Comparison of ENCODE assay signal across 8 cellular contexts in the genomic region with DNA sequence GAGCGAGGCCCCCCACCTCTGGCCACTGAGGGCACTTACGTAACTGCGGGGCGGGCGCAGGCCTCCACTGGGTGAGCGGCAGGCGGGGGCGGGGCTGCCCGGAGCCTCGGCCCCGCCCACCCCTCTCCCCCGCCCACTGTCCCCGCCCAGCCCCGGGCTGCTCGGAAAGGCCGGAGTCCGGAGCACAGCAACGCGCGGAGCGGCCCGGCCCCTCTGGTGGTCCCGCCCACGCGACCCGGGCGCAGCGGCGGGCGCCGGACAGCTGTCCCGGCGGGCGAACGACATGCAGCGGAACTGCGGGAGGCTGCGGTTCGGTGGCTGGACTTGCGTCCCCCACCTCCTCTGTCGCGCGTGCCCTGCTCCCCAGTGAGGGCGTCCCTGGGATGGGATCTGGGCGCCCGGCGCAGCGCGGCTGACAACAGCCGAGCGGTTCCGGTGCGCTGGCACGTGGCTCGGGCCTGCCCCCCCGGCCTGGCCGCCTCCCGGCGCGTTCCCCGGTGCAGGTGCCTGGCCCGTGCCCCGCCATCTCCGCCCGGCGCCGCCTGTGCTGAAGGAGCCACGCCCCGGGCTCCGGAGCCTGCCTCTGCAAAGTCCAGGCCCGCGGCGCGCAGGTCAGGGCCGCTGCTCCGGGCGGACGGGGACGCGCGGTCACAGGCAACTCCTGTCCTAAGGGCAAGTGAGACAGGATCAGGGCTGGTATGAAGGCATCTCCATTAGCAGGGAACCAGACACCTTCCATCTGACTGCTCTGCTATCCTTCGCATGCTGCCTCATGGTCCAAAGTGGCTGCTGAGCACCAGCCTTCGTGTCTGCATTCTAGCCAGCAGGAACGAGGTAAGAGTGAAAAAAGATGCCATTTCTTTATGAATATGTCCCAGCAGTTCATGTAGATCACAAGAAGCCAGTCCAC. TPM values are rescaled to one million over a fixed set of nuclear protein-coding genes. Genes with fewer than 3 reads are reported as not detected.
DNase-seq lines count a peak whose midpoint lies in the region; ATAC-seq, FAIRE-seq and TF ChIP-seq lines count a peak whose summit lies in the region.
"Had no signal": no experiment of that assay in that cellular context is flagged by ENCODE, and none has a peak within 500 bp of the region (broad histone marks: within the 10 kb centered on the region; RNA-seq: fewer than 3 reads in every experiment).

No MANE protein-coding gene starts in this region.

- peaks cover 5 to 13% of the 10 kb centered on the region in 2 experiments; a peak in 2 of 4 replicates for H3K4me1 ChIP-seq in HCT116 (ENCODE audit: control insufficient read depth in 1 of 2, insufficient read depth in 2 of 2, low read length in 2 of 2)
- H3K4me1 ChIP-seq in pancreas = peaks cover 0 to 4% (median 0%) of the 10 kb centered on the region in 3 donors

- TF ChIP-seq RAD21 in HCT116 (IDR thresholded peaks at IDR 0.05; ENCODE audit: low read depth) = no peak

- RAD21 ChIA-PET in HCT116 (lab: Charles Lee; ENCODE audit: low non-redundant PET in 1 of 2, low total read pairs in 2 of 2, uncharacterized antibody in 2 of 2, unreplicated experiment in 2 of 2) = no interaction called here

- POLR2A ChIA-PET in HCT116 (lab: Charles Lee) = no interaction called here

- H2AFZ ChIP-seq in HCT116 (ENCODE audit: low read depth, low read length, poor library complexity, severe bottlenecking) = no peak overlapping the region

- DNase-seq in HCT116 (ENCODE audit: low read depth, low spot score) (peak; percentile 29), T-helper 17 cell (peak in 2 of 3 donors; percentile 16 to 29), head of caudate nucleus (peak in 41 of 42 donors; percentile 39 to 86 (median 71)), pancreas (peak; percentile 58 to 86 (median 74))
- DNase-seq in NK-92 treated with Interleukin-12 subunit alpha and Interleukin-12 subunit beta, amount 100 ng/mL, for 24 hours (lab: John Stamatoyannopoulos, UW) = no peak

- CTCF ChIA-PET in HCT116 (lab: Charles Lee) = no interaction called here

- H3K9me2 ChIP-seq in HCT116 (ENCODE audit: insufficient read depth) = no peaks in the 10 kb centered on the region

- no peaks in the 10 kb centered on the region for H4K20me1 ChIP-seq in HCT116 (ENCODE audit: insufficient read depth)

- peaks cover 38% of the 10 kb centered on the region for H3K27me3 ChIP-seq in HCT116 (ENCODE audit: insufficient read depth, low read length)
- H3K27me3 ChIP-seq in pancreas = peaks cover 0 to 11% (median 0%) of the 10 kb centered on the region in 4 donors

- H3K36me3 Mint-ChIP-seq in T-helper 17 cell (ENCODE audit: low read depth) = no peaks in the 10 kb centered on the region

- no peaks in the 10 kb centered on the region for H3K4me1 Mint-ChIP-seq in T-helper 17 cell

- peak; percentile 81 for ATAC-seq in HCT116
- ATAC-seq in T-helper 17 cell = peak; percentile 83
- ATAC-seq in pancreas = peak; percentile 94 to 97 (median 96)
- ATAC-seq in HG02852 (IDR thresholded peaks at IDR 0.05; ENCODE audit: unreplicated experiment) = no peak
- ATAC-seq in GM19324 (IDR thresholded peaks at IDR 0.05; ENCODE audit: low FRiP score, unreplicated experiment) = no peak

- BruUV-seq in HCT116 (replicated peaks; lab: Mats Ljungman, UMichigan) = no TSS peak

- FAIRE-seq in pancreas (lab: Jason Lieb, UNC) = no peak

- no peak overlapping the region for H3K4me3 Mint-ChIP-seq in T-helper 17 cell
- H3K4me3 Mint-ChIP-seq: dendritic cell treated with granulocyte-macrophage colony-stimulating factor and Interleukin-4, amounts not matched to agents 40 ng/mL and 50 ng/mL, for 4 days had no signal

- H3K9ac ChIP-seq in HCT116 (ENCODE audit: low read length) = peak overlapping the region; percentile 39

- intact Hi-C loops in HCT116 (cut with micrococcal nuclease) (no loop called here), head of caudate nucleus (cut with DNase I) (no loop called here), pancreas (cut with DNase I) (no loop called here)

- no peaks in the 10 kb centered on the region for H3K79me2 ChIP-seq in HCT116 (ENCODE audit: insufficient read depth, low read length)

- no peaks in the 10 kb centered on the region for H3K36me3 ChIP-seq in HCT116 (ENCODE audit: control insufficient read depth in 1 of 2, insufficient read depth in 2 of 2, low read length in 2 of 2)
- H3K36me3 ChIP-seq in pancreas = no peaks in the 10 kb centered on the region

- TF ChIP-seq POLR2A in HCT116 (IDR thresholded peaks at IDR 0.05; ENCODE audit: borderline replicate concordance, extremely low read depth, insufficient read depth, insufficient read length) = no peak

- H3K27me3 Mint-ChIP-seq in T-helper 17 cell = peaks cover 57% of the 10 kb centered on the region

- no peak for TF ChIP-seq CTCF in HCT116 (IDR thresholded peaks at IDR 0.05 in 2 of 3, conservative IDR thresholded peaks at IDR 0.05 in 1 of 3; ENCODE audit: borderline replicate concordance in 1 of 3, insufficient read depth in 1 of 3, low read depth in 2 of 3, low read length in 2 of 3)
- no peak for TF ChIP-seq CTCF in pancreas (IDR thresholded peaks at IDR 0.05)

- H3K9me3 ChIP-seq in HCT116 (ENCODE audit: control insufficient read depth in 1 of 2, insufficient read depth in 1 of 2, low read depth in 1 of 2, low read length in 2 of 2) (no peaks in the 10 kb centered on the region), T-helper 17 cell (ENCODE audit: control insufficient read depth, low read length, poor library complexity, severe bottlenecking) (peaks cover 2% of the 10 kb centered on the region), pancreas (no peaks in the 10 kb centered on the region)

- no peak overlapping the region for H3K27ac Mint-ChIP-seq in T-helper 17 cell
- H3K27ac Mint-ChIP-seq: dendritic cell treated with granulocyte-macrophage colony-stimulating factor and Interleukin-4, amounts not matched to agents 40 ng/mL and 50 ng/mL, for 4 days had no signal

- H3K27ac ChIP-seq in HCT116 (ENCODE audit: low read depth, low read length) (peak overlapping the region; percentile 21; the same call in 1 of the 2 replicates), pancreas (no peak overlapping the region)

- peak overlapping the region; percentile 35 to 54 for H3K4me3 ChIP-seq in HCT116 (replicated peaks in 1 of 2; ENCODE audit: low read depth in 1 of 2, low read length in 2 of 2)
- H3K4me3 ChIP-seq in pancreas = peak overlapping the region; percentile 8 to 47 (median 19)

- peak overlapping the region; percentile 76 for H3K4me2 ChIP-seq in HCT116 (ENCODE audit: low read length)

- 6 to 10% methylated on average over 58 to 84 of the region's 84 CpGs for WGBS in pancreas, 2 donors

TF ChIP-seq in HCT116, 20 proteins besides CTCF, POLR2A, EP300 and RAD21:
- TF ChIP-seq EZH2 (IDR thresholded peaks at IDR 0.05) (no peak), SP1 (IDR thresholded peaks at IDR 0.05; ENCODE audit: low read depth) (peak; percentile 55; the same call in 1 of the 2 replicates), CBX3 (IDR thresholded peaks at IDR 0.05; ENCODE audit: low read depth) (no peak), EZH2phosphoT487 (IDR thresholded peaks at IDR 0.05; ENCODE audit: borderline replicate concordance) (no peak), EGR1 (IDR thresholded peaks at IDR 0.05; ENCODE audit: low read depth) (peak; percentile 73), ZFX (IDR thresholded peaks at IDR 0.05) (peak; percentile 53; the same call in 1 of the 2 replicates), ELF1 (IDR thresholded peaks at IDR 0.05; ENCODE audit: borderline replicate concordance, low read depth) (no peak), POLR2AphosphoS5 (IDR thresholded peaks at IDR 0.05; ENCODE audit: low read depth, low read length) (no peak)

RNA-seq across cellular contexts. Expression of gene JAKMIP1, which starts 21.8 kb away (rescaled TPM):
- total RNA-seq in HCT116 (2021; ENCODE audit: unreplicated experiment) (not detected), T-helper 17 cell (10 to 100 TPM in 1 of 2 donors, 1 to 10 TPM in 1; 8.5 to 16.8 TPM), pancreas (under 1 TPM; 0.16 to 0.98 (median 0.44) TPM)
- not detected in 2 replicates for polyA plus RNA-seq in HCT116 (2012)
- 1 to 10 TPM; 1.1 to 4.3 TPM for polyA plus RNA-seq in pancreas

RNA-seq across cellular contexts. Expression of gene WFS1, which starts 47.5 kb away (rescaled TPM):
- total RNA-seq in HCT116 (2021; ENCODE audit: unreplicated experiment) = 21.5 TPM
- polyA plus RNA-seq in HCT116 (2012) = 17.3 and 26.4 TPM in 2 replicates
- 1 to 10 TPM; 1.7 to 2.4 TPM for total RNA-seq in T-helper 17 cell
- 10 to 100 TPM; 10.2 to 17.2 (median 14.2) TPM for total RNA-seq in pancreas
- 10 to 100 TPM; 14.9 to 28.7 TPM for polyA plus RNA-seq in pancreas

Comparison
In these comparisons a context has a peak if more than half of its experiments do, and no peak if none do; other contexts are left out.
1. ATAC-seq: peak in HCT116 (single experiment), T-helper 17 cell (single experiment) and pancreas (4 of 4); none in HG02852 (single experiment) and GM19324 (single experiment).